11 cellular contexts compared by ENCODE assay signal in the genomic region with DNA sequence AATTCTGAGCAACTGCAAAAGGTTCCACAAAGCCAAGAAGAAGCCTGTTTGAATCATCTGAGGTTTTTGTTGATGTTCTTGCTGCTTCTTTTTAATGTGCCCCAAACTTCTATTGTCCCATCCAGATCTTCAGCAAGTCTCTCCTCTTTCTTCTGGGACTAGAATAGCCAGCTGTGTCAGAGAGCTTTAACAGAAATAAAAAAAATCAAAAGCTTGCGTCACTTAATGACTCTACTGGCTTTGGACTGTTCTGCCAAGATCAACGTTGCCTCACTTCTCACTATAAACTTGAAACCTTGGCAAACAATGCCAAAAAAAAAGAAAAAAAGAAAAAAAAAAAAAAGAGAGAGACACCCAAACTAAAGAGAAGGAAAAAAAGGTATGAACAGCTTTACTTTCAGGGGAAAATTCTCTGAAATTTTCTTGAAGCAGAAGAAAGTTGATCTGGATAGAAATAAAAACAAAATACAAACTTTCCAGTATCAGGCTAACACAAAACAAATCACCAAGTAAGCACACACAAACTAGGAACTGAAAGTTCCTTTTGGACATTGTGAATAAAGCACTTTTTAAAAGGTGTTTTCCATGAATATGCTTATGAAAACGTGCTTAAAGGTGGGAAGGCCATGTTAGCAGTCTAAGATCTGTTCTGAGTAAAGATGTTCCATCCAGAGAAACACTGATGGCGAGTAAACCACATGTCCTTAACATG. TPM values are rescaled to one million over a fixed set of nuclear protein-coding genes. Genes with fewer than 3 reads are reported as not detected.
DNase-seq lines count a peak whose midpoint lies in the region; ATAC-seq, FAIRE-seq and TF ChIP-seq lines count a peak whose summit lies in the region.
"Had no signal": no experiment of that assay in that cellular context is flagged by ENCODE, and none has a peak within 500 bp of the region (broad histone marks: within the 10 kb centered on the region; RNA-seq: fewer than 3 reads in every experiment).

No MANE protein-coding gene starts in this region.

- H3K27me3 Mint-ChIP-seq in stimulated activated naive CD8-positive, alpha-beta T cell treated with anti-CD3 and anti-CD28 coated beads, Interleukin-15, amount 100 ng/mL, for 72 hours = no peaks in the 10 kb centered on the region
- H3K27me3 Mint-ChIP-seq in activated CD8-positive, alpha-beta T cell treated with anti-CD3 and anti-CD28 coated beads, Interleukin-2, amount 10 ng/mL, durations not matched to agents 7 days and 5 days (ENCODE audit: low read depth) = peaks cover 2% of the 10 kb centered on the region

- ATAC-seq in stimulated activated naive CD8-positive, alpha-beta T cell treated with anti-CD3 and anti-CD28 coated beads, Interleukin-15, amount 100 ng/mL, for 72 hours = no peak
- no peak for ATAC-seq in stimulated activated naive CD8-positive, alpha-beta T cell treated with anti-CD3 and anti-CD28 coated beads, Interleukin-15, Interleukin-2, amounts not matched to agents 100 U/mL and 50 U/mL, for 24 hours
- ATAC-seq in activated CD8-positive, alpha-beta T cell treated with anti-CD3 and anti-CD28 coated beads, Interleukin-2, amount 10 ng/mL, durations not matched to agents 7 days and 5 days = no peak

- POLR2A ChIA-PET in activated CD8-positive, alpha-beta T cell treated with anti-CD3 and anti-CD28 coated beads, Interleukin-2, amount 10 ng/mL, durations not matched to agents 7 days and 5 days (lab: Charles Lee) = no interaction called here

- TF ChIP-seq CTCF in D721Med (IDR thresholded peaks at IDR 0.05; ENCODE audit: insufficient read depth, missing control alignments) = no peak

- no peaks in the 10 kb centered on the region for H3K9me3 Mint-ChIP-seq in stimulated activated naive CD8-positive, alpha-beta T cell treated with anti-CD3 and anti-CD28 coated beads, Interleukin-15, amount 100 ng/mL, for 72 hours
- no peaks in the 10 kb centered on the region for H3K9me3 Mint-ChIP-seq in activated CD8-positive, alpha-beta T cell treated with anti-CD3 and anti-CD28 coated beads, Interleukin-2, amount 10 ng/mL, durations not matched to agents 7 days and 5 days (ENCODE audit: insufficient read depth)

- FAIRE-seq in D721Med (lab: Jason Lieb, UNC) = no peak

- no peaks in the 10 kb centered on the region for H3K4me1 ChIP-seq in ectodermal cell (ENCODE audit: control insufficient read depth, insufficient read depth, low read length)
- peaks cover 15 to 35% of the 10 kb centered on the region in 2 donors for H3K4me1 ChIP-seq in mucosa of rectum (ENCODE audit: control insufficient read depth in 2 of 2, insufficient read depth in 2 of 2, low read length in 2 of 2)

- H3K36me3 ChIP-seq in ectodermal cell (ENCODE audit: control insufficient read depth, insufficient read depth, low read length) = peaks cover 5% of the 10 kb centered on the region
- H3K36me3 ChIP-seq in mucosa of rectum (ENCODE audit: control insufficient read depth in 2 of 2, insufficient read depth in 2 of 2, low read length in 2 of 2) = peaks cover under 1% of the 10 kb centered on the region in 2 donors

- no peaks in the 10 kb centered on the region for H3K4me1 Mint-ChIP-seq in stimulated activated naive CD8-positive, alpha-beta T cell treated with anti-CD3 and anti-CD28 coated beads, Interleukin-15, amount 100 ng/mL, for 72 hours
- H3K4me1 Mint-ChIP-seq in activated CD8-positive, alpha-beta T cell treated with anti-CD3 and anti-CD28 coated beads, Interleukin-2, amount 10 ng/mL, durations not matched to agents 7 days and 5 days (ENCODE audit: low read depth) = no peaks in the 10 kb centered on the region

- no peaks in the 10 kb centered on the region for H3K36me3 Mint-ChIP-seq in activated CD8-positive, alpha-beta T cell treated with anti-CD3 and anti-CD28 coated beads, Interleukin-2, amount 10 ng/mL, durations not matched to agents 7 days and 5 days (ENCODE audit: low read depth)

- DNase-seq in stimulated activated naive CD8-positive, alpha-beta T cell treated with anti-CD3 and anti-CD28 coated beads, Interleukin-15, amount 100 ng/mL, for 72 hours = no peak
- DNase-seq in stimulated activated naive CD8-positive, alpha-beta T cell treated with anti-CD3 and anti-CD28 coated beads, Interleukin-15, Interleukin-2, amounts not matched to agents 100 U/mL and 50 U/mL, for 24 hours = no peak
- DNase-seq in NCI-H2171 treated with DMSO at 0.1 percent for 48 hours (lab: John Stamatoyannopoulos, UW) (no peak), D721Med (ENCODE audit: insufficient read length, low spot score) (no peak)
- DNase-seq in stimulated activated CD8-positive, alpha-beta memory T cell treated with anti-CD3 and anti-CD28 coated beads, Interleukin-4, amount 100 ng/mL, for 48 hours = no peak
- DNase-seq in activated CD8-positive, alpha-beta T cell treated with anti-CD3 and anti-CD28 coated beads, Interleukin-2, amount 10 ng/mL, durations not matched to agents 7 days and 5 days = no peak
- DNase-seq: activated CD4-positive, alpha-beta T cell treated with anti-CD3 and anti-CD28 coated beads, Interleukin-2, amount 50 U/mL, for 4 hours; NCI-H2081 had no signal

- H3K9me3 ChIP-seq in ectodermal cell (ENCODE audit: control insufficient read depth, low read length) (no peaks in the 10 kb centered on the region), mucosa of rectum (ENCODE audit: control insufficient read depth in 2 of 2, low read length in 2 of 2) (no peaks in the 10 kb centered on the region)
- H3K9me3 ChIP-seq: BLaER1 treated with 17β-estradiol and CSF1 and Interleukin-3, amounts not matched to agents 10 nM and 100 nM had no signal

- H3K9ac ChIP-seq in mucosa of rectum (ENCODE audit: low read depth in 1 of 2, low read length in 2 of 2) = peak overlapping the region; percentile 49 to 54

- CTCF ChIA-PET in activated CD8-positive, alpha-beta T cell treated with anti-CD3 and anti-CD28 coated beads, Interleukin-2, amount 10 ng/mL, durations not matched to agents 7 days and 5 days (lab: Charles Lee) = no interaction called here

- H3K27me3 ChIP-seq in ectodermal cell (ENCODE audit: control insufficient read depth, insufficient read depth, low read length, poor library complexity, severe bottlenecking) = no peaks in the 10 kb centered on the region
- no peaks in the 10 kb centered on the region for H3K27me3 ChIP-seq in mucosa of rectum (ENCODE audit: control insufficient read depth in 2 of 2, insufficient read depth in 2 of 2, low read length in 2 of 2)
- H3K27me3 ChIP-seq: BLaER1 treated with 17β-estradiol and CSF1 and Interleukin-3, amounts not matched to agents 10 nM and 100 nM had no signal

- peak overlapping the region; percentile 27 for H3K27ac ChIP-seq in ectodermal cell (ENCODE audit: insufficient read depth, low read depth, low read length, poor library complexity, severe bottlenecking)
- peak overlapping the region; percentile 76 to 83 for H3K27ac ChIP-seq in mucosa of rectum (ENCODE audit: low read depth in 2 of 2, low read length in 2 of 2)
- H3K27ac ChIP-seq: BLaER1 treated with 17β-estradiol and CSF1 and Interleukin-3, amounts not matched to agents 10 nM and 100 nM had no signal

- 88 to 95% methylated on average over 3 to 4 of the region's 4 CpGs for WGBS in ectodermal cell, 2 experiments

- H3K27ac Mint-ChIP-seq in stimulated activated naive CD8-positive, alpha-beta T cell treated with anti-CD3 and anti-CD28 coated beads, Interleukin-15, amount 100 ng/mL, for 72 hours = peak overlapping the region; percentile 70 to 71
- H3K27ac Mint-ChIP-seq in activated CD8-positive, alpha-beta T cell treated with anti-CD3 and anti-CD28 coated beads, Interleukin-2, amount 10 ng/mL, durations not matched to agents 7 days and 5 days = no peak overlapping the region

- no peak overlapping the region for H3K4me3 Mint-ChIP-seq in stimulated activated naive CD8-positive, alpha-beta T cell treated with anti-CD3 and anti-CD28 coated beads, Interleukin-15, amount 100 ng/mL, for 72 hours
- H3K4me3 Mint-ChIP-seq in activated CD8-positive, alpha-beta T cell treated with anti-CD3 and anti-CD28 coated beads, Interleukin-2, amount 10 ng/mL, durations not matched to agents 7 days and 5 days = no peak overlapping the region

- H3K4me3 ChIP-seq in ectodermal cell (ENCODE audit: insufficient read depth, low read depth, low read length) (no peak overlapping the region), mucosa of rectum (ENCODE audit: low read length in 2 of 2) (peak overlapping the region; percentile 55)
- H3K4me3 ChIP-seq: BLaER1 treated with 17β-estradiol and CSF1 and Interleukin-3, amounts not matched to agents 10 nM and 100 nM had no signal

RNA-seq across cellular contexts. Expression of gene USP54, which starts 14.8 kb away (rescaled TPM):
- 53.0 TPM for polyA plus RNA-seq in ectodermal cell (2013, experiment 1 of 4)
- 60.3 TPM for polyA plus RNA-seq in ectodermal cell (2013, experiment 2 of 4)
- polyA plus RNA-seq in ectodermal cell (2013, experiment 3 of 4) = 36.2 TPM
- 39.2 TPM for polyA plus RNA-seq in ectodermal cell (2013, experiment 4 of 4)
- total RNA-seq in activated CD8-positive, alpha-beta T cell treated with anti-CD3 and anti-CD28 coated beads, Interleukin-2, amount 10 ng/mL, durations not matched to agents 7 days and 5 days = 1 to 10 TPM; 3.7 to 4.3 TPM
